In the genomic region with DNA sequence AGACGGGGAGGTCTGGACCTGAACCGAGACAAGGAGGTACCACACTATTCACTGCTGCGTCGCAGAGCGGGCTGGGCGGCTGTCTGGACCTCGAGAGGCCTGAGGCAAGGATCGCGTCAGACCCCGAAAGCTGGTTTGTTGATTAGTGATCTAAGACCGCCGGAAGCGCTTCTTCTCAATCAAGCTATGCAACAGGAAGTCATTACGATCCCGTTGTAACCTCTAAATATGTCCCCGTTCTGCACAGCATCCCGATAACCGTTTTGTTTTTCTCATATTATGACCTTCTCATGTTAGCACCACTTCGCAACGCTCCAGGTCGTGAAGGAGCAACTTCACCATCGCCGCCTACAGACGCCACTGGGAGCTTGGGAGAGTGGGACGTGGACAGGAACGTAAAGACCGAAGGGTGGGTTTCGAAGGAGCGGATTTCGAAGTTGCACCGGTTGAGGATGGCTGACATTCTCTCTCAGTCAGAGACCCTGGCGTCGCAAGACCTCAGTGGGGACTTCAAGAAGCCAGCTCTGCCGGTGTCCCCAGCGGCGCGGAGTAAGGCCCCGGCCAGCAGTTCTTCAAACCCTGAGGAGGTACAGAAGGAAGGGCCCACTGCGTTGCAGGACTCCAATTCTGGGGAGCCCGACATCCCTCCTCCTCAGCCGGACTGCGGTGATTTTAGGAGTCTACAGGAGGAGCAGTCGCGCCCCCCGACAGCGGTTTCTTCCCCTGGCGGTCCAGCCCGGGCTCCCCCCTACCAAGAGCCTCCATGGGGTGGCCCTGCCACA, we compare ENCODE assay signal across 8 cellular contexts. TPM values are rescaled to one million over a fixed set of nuclear protein-coding genes. Genes with fewer than 3 reads are reported as not detected.
DNase-seq lines count a peak whose midpoint lies in the region; ATAC-seq and TF ChIP-seq lines count a peak whose summit lies in the region.

A gene with protein sequence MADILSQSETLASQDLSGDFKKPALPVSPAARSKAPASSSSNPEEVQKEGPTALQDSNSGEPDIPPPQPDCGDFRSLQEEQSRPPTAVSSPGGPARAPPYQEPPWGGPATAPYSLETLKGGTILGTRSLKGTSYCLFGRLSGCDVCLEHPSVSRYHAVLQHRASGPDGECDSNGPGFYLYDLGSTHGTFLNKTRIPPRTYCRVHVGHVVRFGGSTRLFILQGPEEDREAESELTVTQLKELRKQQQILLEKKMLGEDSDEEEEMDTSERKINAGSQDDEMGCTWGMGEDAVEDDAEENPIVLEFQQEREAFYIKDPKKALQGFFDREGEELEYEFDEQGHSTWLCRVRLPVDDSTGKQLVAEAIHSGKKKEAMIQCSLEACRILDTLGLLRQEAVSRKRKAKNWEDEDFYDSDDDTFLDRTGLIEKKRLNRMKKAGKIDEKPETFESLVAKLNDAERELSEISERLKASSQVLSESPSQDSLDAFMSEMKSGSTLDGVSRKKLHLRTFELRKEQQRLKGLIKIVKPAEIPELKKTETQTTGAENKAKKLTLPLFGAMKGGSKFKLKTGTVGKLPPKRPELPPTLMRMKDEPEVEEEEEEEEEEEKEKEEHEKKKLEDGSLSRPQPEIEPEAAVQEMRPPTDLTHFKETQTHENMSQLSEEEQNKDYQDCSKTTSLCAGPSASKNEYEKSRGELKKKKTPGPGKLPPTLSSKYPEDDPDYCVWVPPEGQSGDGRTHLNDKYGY (plus strand): TSS at position 427 of the 782 bp plus-strand sequence. CDS start 26 bp downstream, at position 453.
A gene with protein sequence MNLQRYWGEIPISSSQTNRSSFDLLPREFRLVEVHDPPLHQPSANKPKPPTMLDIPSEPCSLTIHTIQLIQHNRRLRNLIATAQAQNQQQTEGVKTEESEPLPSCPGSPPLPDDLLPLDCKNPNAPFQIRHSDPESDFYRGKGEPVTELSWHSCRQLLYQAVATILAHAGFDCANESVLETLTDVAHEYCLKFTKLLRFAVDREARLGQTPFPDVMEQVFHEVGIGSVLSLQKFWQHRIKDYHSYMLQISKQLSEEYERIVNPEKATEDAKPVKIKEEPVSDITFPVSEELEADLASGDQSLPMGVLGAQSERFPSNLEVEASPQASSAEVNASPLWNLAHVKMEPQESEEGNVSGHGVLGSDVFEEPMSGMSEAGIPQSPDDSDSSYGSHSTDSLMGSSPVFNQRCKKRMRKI (minus strand): TSS at position 152 of the 782 bp plus-strand sequence. CDS start 1,422 bp downstream, outside the sequence.

- 0 out of 2 replicates have a peak, but pooled peaks cover 6% of the 10 kb centered on the region for H3F3A ChIP-seq in SU-DHL-6 (ENCODE audit: insufficient read depth)

- no peaks in the 10 kb centered on the region for H3K9me2 ChIP-seq in SU-DHL-6 (replicated peaks; ENCODE audit: insufficient read depth, low read length)

- peak; percentile 66 for DNase-seq in GM04503 (ENCODE audit: low read depth)
- peak; percentile 80 for DNase-seq in NCI-H1105 treated with DMSO at 0.1 percent for 48 hours (lab: John Stamatoyannopoulos, UW)
- DNase-seq in activated naive CD8-positive, alpha-beta T cell treated with anti-CD3 and anti-CD28 coated beads, Interleukin-2, amount 50 U/mL, for 24 hours, result peak; percentile 76
- peak; percentile 89 to 90 for DNase-seq in cardiac muscle cell (ENCODE audit: low read depth in 1 of 2, low spot score in 1 of 2)
- peak; percentile 60 to 82 for DNase-seq in tibial artery

- peak within 1 kb of the TSS; percentile 99 for H3K4me3 Mint-ChIP-seq in activated naive CD8-positive, alpha-beta T cell treated with anti-CD3 and anti-CD28 coated beads, Interleukin-2, amount 50 U/mL, for 24 hours

- H3K4me2 ChIP-seq in SU-DHL-6 (ENCODE audit: low read depth, low read length, poor library complexity, severe bottlenecking) (peak within 1 kb of the TSS; percentile 88), parathyroid adenoma (ENCODE audit: low read length) (peak within 1 kb of the TSS; percentile 98)

- peaks cover 26% of the 10 kb centered on the region for H3K36me3 Mint-ChIP-seq in activated naive CD8-positive, alpha-beta T cell treated with anti-CD3 and anti-CD28 coated beads, Interleukin-2, amount 50 U/mL, for 24 hours (ENCODE audit: low read depth)

- peak within 1 kb of the TSS; percentile 63 for H3K9ac ChIP-seq in SU-DHL-6 (ENCODE audit: low read length)
- H3K9ac ChIP-seq in parathyroid adenoma, result peak within 1 kb of the TSS; percentile 32

- peaks cover 50% of the 10 kb centered on the region for H3K4me1 Mint-ChIP-seq in activated naive CD8-positive, alpha-beta T cell treated with anti-CD3 and anti-CD28 coated beads, Interleukin-2, amount 50 U/mL, for 24 hours

- peak within 1 kb of the TSS; percentile 82 for H3K27ac ChIP-seq in SU-DHL-6 (ENCODE audit: low read depth, low read length)
- H3K27ac ChIP-seq in cardiac muscle cell, result peak within 1 kb of the TSS; percentile 97
- H3K27ac ChIP-seq in parathyroid adenoma, result peak within 1 kb of the TSS; percentile 80
- H3K27ac ChIP-seq in tibial artery, result peak within 1 kb of the TSS; percentile 87 to 95

- H3K27me3 Mint-ChIP-seq in activated naive CD8-positive, alpha-beta T cell treated with anti-CD3 and anti-CD28 coated beads, Interleukin-2, amount 50 U/mL, for 24 hours, result peaks cover 2% of the 10 kb centered on the region

- no peaks in the 10 kb centered on the region for H4K20me1 ChIP-seq in SU-DHL-6 (ENCODE audit: low read depth, low read length)

- H3K9me3 Mint-ChIP-seq in activated naive CD8-positive, alpha-beta T cell treated with anti-CD3 and anti-CD28 coated beads, Interleukin-2, amount 50 U/mL, for 24 hours, result no peaks in the 10 kb centered on the region

- H3K36me3 ChIP-seq in SU-DHL-6 (ENCODE audit: low read length) (peaks cover 22% of the 10 kb centered on the region; the same call in 1 of the 2 replicates), cardiac muscle cell (peaks cover 31% of the 10 kb centered on the region), parathyroid adenoma (ENCODE audit: control insufficient read depth, insufficient read depth, low read length) (no peaks in the 10 kb centered on the region), tibial artery (peaks cover 45 to 51% (median 49%) of the 10 kb centered on the region in 3 donors)

- peak within 1 kb of the TSS; percentile 89 for H3K4me3 ChIP-seq in SU-DHL-6 (ENCODE audit: insufficient read depth, low read length, poor library complexity, severe bottlenecking)
- H3K4me3 ChIP-seq in cardiac muscle cell, result peak within 1 kb of the TSS; percentile 87
- peak within 1 kb of the TSS; percentile 94 for H3K4me3 ChIP-seq in parathyroid adenoma (ENCODE audit: low read depth, low read length)
- peak within 1 kb of the TSS; percentile 72 to 92 for H3K4me3 ChIP-seq in tibial artery

- TF ChIP-seq CTCF in SU-DHL-6 (IDR thresholded peaks at IDR 0.05; ENCODE audit: insufficient read depth, low read length, poor library complexity, severe bottlenecking) (no peak), cardiac muscle cell (IDR thresholded peaks at IDR 0.05; ENCODE audit: low read depth, low read length) (no peak), parathyroid adenoma (IDR thresholded peaks at IDR 0.05) (no peak), tibial artery (IDR thresholded peaks at IDR 0.05) (no peak)

- peak within 1 kb of the TSS; percentile 98 for H2AFZ ChIP-seq in SU-DHL-6 (ENCODE audit: low read depth, low read length, severe bottlenecking)
- peak within 1 kb of the TSS; percentile 92 for H2AFZ ChIP-seq in parathyroid adenoma

- H3K79me2 ChIP-seq in SU-DHL-6 (ENCODE audit: insufficient read depth, low read length) (peaks cover 35% of the 10 kb centered on the region), parathyroid adenoma (peaks cover 10% of the 10 kb centered on the region)

- H3K4me1 ChIP-seq in cardiac muscle cell (ENCODE audit: low read depth) (peaks cover 19% of the 10 kb centered on the region), parathyroid adenoma (peaks cover 6% of the 10 kb centered on the region), tibial artery (peaks cover 0 to 43% (median 21%) of the 10 kb centered on the region in 4 donors)

- peak within 1 kb of the TSS; percentile 99 for H3K27ac Mint-ChIP-seq in activated naive CD8-positive, alpha-beta T cell treated with anti-CD3 and anti-CD28 coated beads, Interleukin-2, amount 50 U/mL, for 24 hours

- peak; percentile 69 for ATAC-seq in HG02610 (IDR thresholded peaks at IDR 0.05; ENCODE audit: unreplicated experiment)
- peak; percentile 77 for ATAC-seq in activated naive CD8-positive, alpha-beta T cell treated with anti-CD3 and anti-CD28 coated beads, Interleukin-2, amount 50 U/mL, for 24 hours

- H3K27me3 ChIP-seq in SU-DHL-6 (ENCODE audit: low read length) (no peaks in the 10 kb centered on the region), cardiac muscle cell (no peaks in the 10 kb centered on the region), parathyroid adenoma (ENCODE audit: control insufficient read depth, insufficient read depth, low read length) (no peaks in the 10 kb centered on the region), tibial artery (no peaks in the 10 kb centered on the region)

- intact Hi-C loops in tibial artery (cut with DNase I; ENCODE audit: low total_unique reads), result no loop called here

- H3K9me3 ChIP-seq in SU-DHL-6 (ENCODE audit: insufficient read depth, low read length) (no peaks in the 10 kb centered on the region), cardiac muscle cell (ENCODE audit: low read depth) (no peaks in the 10 kb centered on the region), parathyroid adenoma (ENCODE audit: control insufficient read depth, low read length) (no peaks in the 10 kb centered on the region), tibial artery (no peaks in the 10 kb centered on the region)

RNA-seq across cellular contexts. Expression of the first gene that starts in this region (rescaled TPM):
- 30.2 and 34.8 TPM in 2 replicates for total RNA-seq in cardiac muscle cell
- polyA plus RNA-seq in cardiac muscle cell, result 35.9 and 40.3 TPM in 2 replicates

RNA-seq across cellular contexts. Expression of the second gene that starts in this region (rescaled TPM):
- 37.8 and 38.0 TPM in 2 replicates for total RNA-seq in cardiac muscle cell
- 34.3 and 38.3 TPM in 2 replicates for polyA plus RNA-seq in cardiac muscle cell

Comparison
In these comparisons a context has a peak if more than half of its experiments do, and no peak if none do; other contexts are left out.
1. Peak in every context shown above with its lines: DNase-seq, ATAC-seq, H3K4me3 ChIP-seq and H3K27ac ChIP-seq.